Comparison of ENCODE assay signal across 8 cellular contexts in the genomic region with DNA sequence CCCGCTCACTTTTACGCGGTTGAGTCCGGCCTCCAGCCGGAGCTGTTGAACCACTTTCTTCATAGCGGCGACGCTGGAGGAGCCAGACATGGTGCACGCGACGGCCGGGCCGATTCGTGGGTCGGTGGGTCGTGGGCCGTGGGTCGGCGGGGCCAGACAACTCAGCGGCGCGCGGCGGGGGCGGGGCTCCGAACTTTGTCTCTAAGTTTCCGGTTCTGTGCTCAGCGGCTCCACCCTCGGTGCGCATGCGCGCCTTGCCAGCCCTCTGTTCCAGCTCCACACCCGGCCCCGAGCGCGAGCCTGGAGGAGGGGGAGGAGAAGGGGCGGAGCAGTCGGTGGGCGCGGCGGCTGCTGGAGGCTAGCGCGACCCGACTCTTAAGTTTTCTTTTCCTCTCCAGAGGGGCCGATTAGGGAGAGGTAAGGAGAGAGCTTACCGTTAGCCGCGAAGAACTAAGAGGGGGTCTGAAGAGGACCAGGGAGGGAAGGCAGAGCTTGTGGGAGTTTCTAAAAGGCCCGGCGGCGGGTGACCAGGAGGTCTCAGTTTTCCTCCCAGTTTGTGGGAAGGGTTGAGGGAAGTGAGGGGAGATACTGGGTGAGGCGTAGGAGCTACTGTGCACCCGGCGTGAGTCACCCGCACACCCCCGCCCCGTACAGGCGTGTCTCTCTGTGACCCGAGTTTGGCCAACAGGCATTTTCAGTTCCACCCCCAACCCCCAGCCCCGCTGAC. TPM values are rescaled to one million over a fixed set of nuclear protein-coding genes. Genes with fewer than 3 reads are reported as not detected.
DNase-seq lines count a peak whose midpoint lies in the region; ATAC-seq and TF ChIP-seq lines count a peak whose summit lies in the region.

A gene (minus strand): TSS at position 580 of the 727 bp plus-strand sequence. CDS start 490 bp downstream, at position 90.
A gene with protein sequence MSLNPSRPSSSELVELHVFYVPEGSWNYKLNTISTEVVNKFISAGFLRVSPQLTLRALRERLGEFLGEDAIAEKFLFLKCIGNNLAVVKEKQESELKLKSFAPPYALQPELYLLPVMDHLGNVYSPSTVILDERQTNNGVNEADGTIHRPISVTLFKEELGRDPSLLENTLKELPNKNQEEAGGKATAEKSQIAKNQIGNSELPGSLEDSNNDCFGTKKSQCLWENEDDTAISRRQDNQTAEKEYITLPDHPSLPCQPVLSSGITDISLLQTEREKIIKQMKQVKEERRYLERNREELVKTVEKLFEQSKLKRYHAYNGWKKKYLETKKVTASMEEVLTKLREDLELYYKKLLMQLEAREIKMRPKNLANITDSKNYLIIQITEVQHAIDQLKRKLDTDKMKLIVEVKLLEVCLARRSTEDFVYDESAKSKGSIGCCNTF (plus strand): TSS at position 385 of the 727 bp plus-strand sequence. CDS start 9,974 bp downstream, outside the sequence.

- H3K4me3 ChIP-seq in LNCaP clone FGC (ENCODE audit: low read depth, low read length) (peak within 1 kb of the TSS; percentile 85), fibroblast of the aortic adventitia (ENCODE audit: low read depth, low read length) (peak within 1 kb of the TSS; percentile 89)

- H3K36me3 Mint-ChIP-seq in nephron (ENCODE audit: low read depth) = peaks cover 34% of the 10 kb centered on the region

- no peak for TF ChIP-seq CTCF in LNCaP clone FGC (IDR thresholded peaks at IDR 0.05; ENCODE audit: control insufficient read depth, extremely low read depth, insufficient read depth)
- no peak for TF ChIP-seq CTCF in fibroblast of the aortic adventitia (IDR thresholded peaks at IDR 0.05; ENCODE audit: insufficient read depth, low read length)
- no peak for TF ChIP-seq CTCF in nephron (IDR thresholded peaks at IDR 0.05; ENCODE audit: unreplicated experiment in 3 of 3)

- peaks cover 25% of the 10 kb centered on the region for H3K9me3 Mint-ChIP-seq in nephron

- no peaks in the 10 kb centered on the region for H3K27me3 Mint-ChIP-seq in nephron (ENCODE audit: low read depth)

- H3K4me1 Mint-ChIP-seq in nephron = peaks cover 31% of the 10 kb centered on the region

- DNase-seq in EL (peak; percentile 98), H4 (ENCODE audit: low spot score) (peak; percentile 89), LNCaP clone FGC (ENCODE audit: low read depth) (peak; percentile 81), RPMI8226 (peak; percentile 94), fibroblast of the aortic adventitia (ENCODE audit: low read depth) (peak; percentile 96)
- peak; percentile 98 for DNase-seq in activated T-helper 9 cell treated with anti-CD3 and anti-CD28 coated beads, Interleukin-2, amount 50 U/mL, for 16 hours (ENCODE audit: low read depth)
- peak; percentile 98 for DNase-seq in stimulated activated naive CD8-positive, alpha-beta T cell treated with anti-CD3 and anti-CD28 coated beads, Interleukin-15, Interleukin-2, amounts not matched to agents 100 U/mL and 50 U/mL, for 24 hours

- peak within 1 kb of the TSS; percentile 96 to 100 (median 98) for H3K4me3 Mint-ChIP-seq in nephron

- H3K27ac Mint-ChIP-seq in nephron = peak within 1 kb of the TSS; percentile 98 to 99 (median 98)

- peak; percentile 88 for ATAC-seq in stimulated activated naive CD8-positive, alpha-beta T cell treated with anti-CD3 and anti-CD28 coated beads, Interleukin-15, Interleukin-2, amounts not matched to agents 100 U/mL and 50 U/mL, for 24 hours

RNA-seq across cellular contexts. Expression of the first gene that starts in this region (rescaled TPM):
- total RNA-seq in H4 (2014; rRNA removed; shearing (Covaris generic)) = 52.2 and 57.3 TPM in 2 replicates
- total RNA-seq in fibroblast of the aortic adventitia (ENCODE audit: low replicate concordance) = 1.6 and 54.1 TPM in 2 replicates

RNA-seq across cellular contexts. Expression of the second gene that starts in this region (rescaled TPM):
- 0.17 TPM in 1 of 2 replicates, not detected in the other for total RNA-seq in H4 (2014; rRNA removed; shearing (Covaris generic))
- total RNA-seq in fibroblast of the aortic adventitia (ENCODE audit: low replicate concordance) = 0.41 and 3.0 TPM in 2 replicates

Comparison
In these comparisons a context has a peak if more than half of its experiments do, and no peak if none do; other contexts are left out.
1. Peak in every context shown above with its lines: DNase-seq, ATAC-seq and H3K4me3 ChIP-seq.